In the genomic region with DNA sequence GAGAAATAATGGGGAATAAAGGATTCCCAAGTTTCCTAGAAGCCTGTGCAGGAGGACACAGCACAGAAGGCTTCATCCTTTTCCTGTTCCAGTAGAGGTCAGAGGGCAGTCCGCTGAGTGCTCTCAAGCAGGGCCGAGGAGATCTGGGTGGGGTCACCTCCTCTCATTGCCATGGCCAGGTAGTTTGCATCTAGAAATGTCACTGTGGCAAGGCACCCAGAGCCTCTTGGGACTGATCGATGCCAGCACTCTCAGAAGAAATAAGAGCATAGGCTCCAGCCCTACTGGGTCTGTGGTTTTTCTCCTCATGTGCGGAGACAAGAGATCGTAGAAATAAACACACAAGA, we compare ENCODE assay signal across 8 cellular contexts. TPM values are rescaled to one million over a fixed set of nuclear protein-coding genes. Genes with fewer than 3 reads are reported as not detected.
DNase-seq lines count a peak whose midpoint lies in the region; ATAC-seq, FAIRE-seq and TF ChIP-seq lines count a peak whose summit lies in the region.

No MANE protein-coding gene starts in this region.

- no peak for TF ChIP-seq POLR2A in GM12891 (IDR thresholded peaks at IDR 0.05; ENCODE audit: low read depth, low read length)

- H3K9me3 ChIP-seq in T-helper 17 cell (ENCODE audit: control insufficient read depth, low read length, poor library complexity, severe bottlenecking) (no peaks in the 10 kb centered on the region), muscle layer of duodenum (ENCODE audit: control insufficient read depth in 1 of 2, low read length in 2 of 2) (no peaks in the 10 kb centered on the region)

- H3K27ac ChIP-seq in muscle layer of duodenum (ENCODE audit: low read length), result peak overlapping the region; percentile 89

- peak overlapping the region; percentile 89 for H3K4me3 Mint-ChIP-seq in T-helper 17 cell

- DNase-seq in T-helper 17 cell, result no peak
- DNase-seq in HuH-7.5 (ENCODE audit: low spot score), result no peak
- DNase-seq in GM12891 (ENCODE audit: insufficient read length, low spot score), result no peak
- DNase-seq in Kasumi-1 (lab: John Stamatoyannopoulos, UW), result no peak
- DNase-seq in HK-2 (ENCODE audit: unreplicated experiment), result no peak

- H3K27me3 ChIP-seq in muscle layer of duodenum (ENCODE audit: low read depth, low read length), result no peaks in the 10 kb centered on the region

- no peak for FAIRE-seq in GM12891 (lab: Jason Lieb, UNC)

- peaks cover 33% of the 10 kb centered on the region for H3K4me1 Mint-ChIP-seq in T-helper 17 cell

- peaks cover 44 to 47% of the 10 kb centered on the region in 2 donors for H3K36me3 ChIP-seq in muscle layer of duodenum (ENCODE audit: control insufficient read depth in 1 of 2, insufficient read depth in 2 of 2, low read length in 2 of 2)

- H3K27me3 Mint-ChIP-seq in T-helper 17 cell, result no peaks in the 10 kb centered on the region

- ATAC-seq in GM18858 (IDR thresholded peaks at IDR 0.05; ENCODE audit: unreplicated experiment) (peak; percentile 23), HG02678 (IDR thresholded peaks at IDR 0.05; ENCODE audit: unreplicated experiment) (peak; percentile 52), T-helper 17 cell (peak; percentile 42)

- H3K36me3 Mint-ChIP-seq in T-helper 17 cell (ENCODE audit: low read depth), result peaks cover 4% of the 10 kb centered on the region

- peak overlapping the region; percentile 41 to 52 for H3K4me3 ChIP-seq in muscle layer of duodenum (ENCODE audit: low read depth in 1 of 2, low read length in 2 of 2)

- H3K27ac Mint-ChIP-seq in T-helper 17 cell, result peak overlapping the region; percentile 99

- H3K4me1 ChIP-seq in muscle layer of duodenum (ENCODE audit: control insufficient read depth in 1 of 2, insufficient read depth in 2 of 2, low read length in 2 of 2), result no peaks in the 10 kb centered on the region

TF ChIP-seq in GM12891, 5 proteins besides CTCF, POLR2A, EP300 and RAD21:
- TF ChIP-seq POLR2AphosphoS5 (IDR thresholded peaks at IDR 0.05; ENCODE audit: low read depth, low read length) (no peak), TAF1 (IDR thresholded peaks at IDR 0.05; ENCODE audit: low read depth, low read length) (no peak), POU2F2 (IDR thresholded peaks at IDR 0.05; ENCODE audit: low read depth, low read length) (no peak), PAX5 (IDR thresholded peaks at IDR 0.05; ENCODE audit: insufficient read depth, low read length, severe bottlenecking) (no peak)

RNA-seq across cellular contexts. Expression of gene NUB1, which starts 7.9 kb away (rescaled TPM):
- total RNA-seq in T-helper 17 cell, result 10 to 100 TPM; 71.9 to 87.2 TPM
- polyA plus RNA-seq in GM12891 (2012; ENCODE audit: low read depth, missing spikeins), result 40.5 TPM
